8 cellular contexts compared by ENCODE assay signal in the genomic region with DNA sequence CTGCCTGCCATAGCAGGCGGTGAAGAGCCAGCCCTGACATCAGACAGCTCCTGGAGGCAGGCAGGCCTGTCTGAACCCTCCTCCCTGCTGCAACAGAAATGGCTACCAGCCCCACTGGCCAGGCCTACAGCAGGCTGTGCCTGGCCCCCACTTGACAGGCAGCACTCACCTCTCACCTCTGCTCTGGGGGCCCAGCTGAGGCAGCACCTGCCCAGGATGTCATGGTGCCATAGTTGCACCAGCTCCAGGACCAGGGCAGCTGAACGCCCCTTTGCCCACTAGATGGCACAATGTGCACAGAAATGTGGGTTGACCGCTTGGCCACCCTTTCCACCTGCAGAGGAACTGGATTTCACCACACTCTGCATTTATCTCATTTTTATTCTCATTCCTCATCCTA. TPM values are rescaled to one million over a fixed set of nuclear protein-coding genes. Genes with fewer than 3 reads are reported as not detected.
A peak's percentile ranks its signal among the peaks of the same experiment; 100 is the strongest.
DNase-seq lines count a peak whose midpoint lies in the region; ATAC-seq and TF ChIP-seq lines count a peak whose summit lies in the region.

No MANE protein-coding gene starts in this region.

- ATAC-seq in GM18873 (IDR thresholded peaks at IDR 0.05; ENCODE audit: low FRiP score, unreplicated experiment): peak; percentile 55
- peak; percentile 84 for ATAC-seq in left ventricle myocardium superior
- no peak for ATAC-seq in HG03095 (IDR thresholded peaks at IDR 0.05; ENCODE audit: unreplicated experiment)

- H3K4me3 ChIP-seq in adipocyte (ENCODE audit: low read length): no peak overlapping the region
- no peak overlapping the region for H3K4me3 ChIP-seq in sigmoid colon

- H3K9me3 ChIP-seq in adipocyte (ENCODE audit: control insufficient read depth, low read length) (no peaks in the 10 kb centered on the region), sigmoid colon (no peaks in the 10 kb centered on the region)

- no peaks in the 10 kb centered on the region for H3K27me3 ChIP-seq in adipocyte (replicated peaks; ENCODE audit: control insufficient read depth, insufficient read depth, low read length)
- no peaks in the 10 kb centered on the region for H3K27me3 ChIP-seq in sigmoid colon

- no peaks in the 10 kb centered on the region for H3K4me1 ChIP-seq in adipocyte (ENCODE audit: control insufficient read depth, insufficient read depth, low read length)
- no peaks in the 10 kb centered on the region for H3K4me1 ChIP-seq in sigmoid colon

- TF ChIP-seq CTCF in sigmoid colon (IDR thresholded peaks at IDR 0.05): peak; percentile 66 to 87 (median 80)

- intact Hi-C loops in left ventricle myocardium superior (cut with micrococcal nuclease) (loop anchor here (5.0 kb wide), 1 partner anchor 56 kb away; no protein-coding TSS in a partner anchor), sigmoid colon (cut with DNase I) (loop anchor here (1.0 to 10.0 kb wide), 4 partner anchors 56 to 238 kb away; a partner anchor contains a TSS)

- 19 to 32% methylated on average over 3 of the region's 3 CpGs for WGBS in sigmoid colon, 2 donors

- H3K36me3 ChIP-seq in adipocyte (ENCODE audit: control insufficient read depth, insufficient read depth, low read length, severe bottlenecking) (no peaks in the 10 kb centered on the region), sigmoid colon (peaks cover 0 to 14% (median 5%) of the 10 kb centered on the region in 4 donors)

- TF ChIP-seq EP300 in sigmoid colon (IDR thresholded peaks at IDR 0.05): no peak

- no peak for TF ChIP-seq POLR2A in sigmoid colon (IDR thresholded peaks at IDR 0.05)

- H3K27ac ChIP-seq in sigmoid colon: no peak overlapping the region

- DNase-seq in AG20443 (ENCODE audit: low spot score): peak; percentile 93
- peak; percentile 86 for DNase-seq in NAMALWA (ENCODE audit: low spot score)
- DNase-seq in T-helper 1 cell: peak; percentile 38 to 70 (median 59)
- peak; percentile 90 for DNase-seq in adipocyte (ENCODE audit: low read depth)
- peak; percentile 76 for DNase-seq in left ventricle myocardium superior
- DNase-seq in sigmoid colon: peak; percentile 87

- no peak overlapping the region for H3K9ac ChIP-seq in adipocyte (ENCODE audit: low read length)

RNA-seq across cellular contexts. Expression of a gene that starts 30.6 kb away (rescaled TPM):
- 38.8 TPM for total RNA-seq in left ventricle myocardium superior
- 10 to 100 TPM; 32.4 to 55.8 (median 45.3) TPM for total RNA-seq in sigmoid colon
- 100 to 1,000 TPM in 2 of 3 donors, 10 to 100 TPM in 1; 85.6 to 150 (median 109) TPM for polyA plus RNA-seq in sigmoid colon

RNA-seq across cellular contexts. Expression of a gene that starts 30.7 kb away (rescaled TPM):
- 47.3 TPM for total RNA-seq in left ventricle myocardium superior
- total RNA-seq in sigmoid colon: 10 to 100 TPM; 10.0 to 21.3 (median 16.3) TPM
- polyA plus RNA-seq in sigmoid colon: 10 to 100 TPM in 2 of 3 donors, 1 to 10 TPM in 1; 9.0 to 48.5 (median 14.6) TPM
